1 cellular context compared by ENCODE assay signal in the genomic region with DNA sequence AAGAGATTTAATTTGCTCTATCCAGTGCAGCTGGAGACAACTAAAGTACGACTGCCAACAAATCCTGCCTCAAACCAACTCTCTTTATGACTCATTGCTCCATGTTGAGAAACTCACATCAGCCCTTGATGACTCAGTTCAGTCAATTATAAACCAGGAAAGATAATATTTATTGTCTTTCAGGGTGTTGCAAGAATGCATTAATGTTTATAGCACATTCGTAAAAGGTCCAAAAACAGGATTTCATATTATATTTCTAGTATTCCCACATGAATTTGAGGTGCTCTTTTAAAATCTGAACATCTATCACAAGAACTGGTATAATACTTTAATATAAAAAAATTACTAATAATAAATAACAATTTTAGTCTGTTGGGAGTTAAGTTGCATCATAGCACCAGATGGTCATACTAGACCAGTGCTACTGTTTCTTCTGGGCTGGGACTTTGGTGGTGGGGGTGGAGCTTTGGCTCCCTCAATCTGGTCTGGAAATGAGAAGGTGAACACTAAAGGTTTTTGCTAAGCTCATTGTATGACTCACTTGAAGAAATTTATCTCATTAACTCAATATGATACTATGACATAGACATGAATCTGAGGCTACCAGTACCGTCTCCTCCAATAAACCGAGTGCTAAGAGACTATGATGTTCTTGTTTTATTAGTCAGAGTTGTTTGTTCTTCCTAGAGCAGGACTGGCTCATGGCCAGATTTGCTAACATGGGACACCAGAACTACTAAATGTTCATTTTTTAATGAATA.
TF ChIP-seq lines count a peak whose summit lies in the region.

No MANE protein-coding gene starts in this region.

TF ChIP-seq in HepG2, 621 proteins besides CTCF, POLR2A, EP300 and RAD21 (continued from another document and continues in another):
- no peak for TF ChIP-seq ZNF788 (CRISPR knock-in tag; IDR thresholded peaks at IDR 0.05; ENCODE audit: borderline replicate concordance)
- TF ChIP-seq REPIN1 (CRISPR knock-in tag; IDR thresholded peaks at IDR 0.05; ENCODE audit: borderline replicate concordance, low read depth), result no peak
- TF ChIP-seq ZNF30 (CRISPR knock-in tag; IDR thresholded peaks at IDR 0.05), result no peak
- TF ChIP-seq MAFG (CRISPR knock-in tag; IDR thresholded peaks at IDR 0.05), result no peak
- no peak for TF ChIP-seq POGZ (CRISPR knock-in tag; IDR thresholded peaks at IDR 0.05)
- TF ChIP-seq, protein P1, sequence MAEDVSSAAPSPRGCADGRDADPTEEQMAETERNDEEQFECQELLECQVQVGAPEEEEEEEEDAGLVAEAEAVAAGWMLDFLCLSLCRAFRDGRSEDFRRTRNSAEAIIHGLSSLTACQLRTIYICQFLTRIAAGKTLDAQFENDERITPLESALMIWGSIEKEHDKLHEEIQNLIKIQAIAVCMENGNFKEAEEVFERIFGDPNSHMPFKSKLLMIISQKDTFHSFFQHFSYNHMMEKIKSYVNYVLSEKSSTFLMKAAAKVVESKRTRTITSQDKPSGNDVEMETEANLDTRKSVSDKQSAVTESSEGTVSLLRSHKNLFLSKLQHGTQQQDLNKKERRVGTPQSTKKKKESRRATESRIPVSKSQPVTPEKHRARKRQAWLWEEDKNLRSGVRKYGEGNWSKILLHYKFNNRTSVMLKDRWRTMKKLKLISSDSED (CRISPR knock-in tag; IDR thresholded peaks at IDR 0.05), result no peak
- no peak for TF ChIP-seq ZNF501 (CRISPR knock-in tag; IDR thresholded peaks at IDR 0.05)
- no peak for TF ChIP-seq SNAI1 (CRISPR knock-in tag; IDR thresholded peaks at IDR 0.05; ENCODE audit: borderline replicate concordance)
- TF ChIP-seq KDM6A (CRISPR knock-in tag; IDR thresholded peaks at IDR 0.05; ENCODE audit: low read depth), result no peak
- no peak for TF ChIP-seq KLF11 (CRISPR knock-in tag; IDR thresholded peaks at IDR 0.05)
- TF ChIP-seq ZNF543 (CRISPR knock-in tag; IDR thresholded peaks at IDR 0.05), result no peak
- no peak for TF ChIP-seq GLI4 (CRISPR knock-in tag; IDR thresholded peaks at IDR 0.05; ENCODE audit: borderline replicate concordance)
- no peak for TF ChIP-seq ZNF432 (CRISPR knock-in tag; IDR thresholded peaks at IDR 0.05; ENCODE audit: borderline replicate concordance)
- TF ChIP-seq, protein P2, sequence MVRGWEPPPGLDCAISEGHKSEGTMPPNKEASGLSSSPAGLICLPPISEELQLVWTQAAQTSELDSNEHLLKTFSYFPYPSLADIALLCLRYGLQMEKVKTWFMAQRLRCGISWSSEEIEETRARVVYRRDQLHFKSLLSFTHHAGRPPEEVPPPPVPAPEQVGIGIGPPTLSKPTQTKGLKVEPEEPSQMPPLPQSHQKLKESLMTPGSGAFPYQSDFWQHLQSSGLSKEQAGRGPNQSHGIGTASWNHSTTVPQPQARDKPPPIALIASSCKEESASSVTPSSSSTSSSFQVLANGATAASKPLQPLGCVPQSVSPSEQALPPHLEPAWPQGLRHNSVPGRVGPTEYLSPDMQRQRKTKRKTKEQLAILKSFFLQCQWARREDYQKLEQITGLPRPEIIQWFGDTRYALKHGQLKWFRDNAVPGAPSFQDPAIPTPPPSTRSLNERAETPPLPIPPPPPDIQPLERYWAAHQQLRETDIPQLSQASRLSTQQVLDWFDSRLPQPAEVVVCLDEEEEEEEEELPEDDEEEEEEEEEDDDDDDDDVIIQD (CRISPR knock-in tag; IDR thresholded peaks at IDR 0.05; ENCODE audit: low read depth), result 0 out of 2 replicates have a peak, but pooled peaks have one; percentile 36
- no peak for TF ChIP-seq MLLT10 (CRISPR knock-in tag; IDR thresholded peaks at IDR 0.05)
- no peak for TF ChIP-seq ZNF761 (CRISPR knock-in tag; conservative IDR thresholded peaks at IDR 0.05)
- TF ChIP-seq, protein P3, sequence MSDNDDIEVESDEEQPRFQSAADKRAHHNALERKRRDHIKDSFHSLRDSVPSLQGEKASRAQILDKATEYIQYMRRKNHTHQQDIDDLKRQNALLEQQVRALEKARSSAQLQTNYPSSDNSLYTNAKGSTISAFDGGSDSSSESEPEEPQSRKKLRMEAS (IDR thresholded peaks at IDR 0.05), result no peak
- TF ChIP-seq CBX1 (IDR thresholded peaks at IDR 0.05; ENCODE audit: low read depth), result no peak
- TF ChIP-seq NPAS2 (CRISPR knock-in tag; IDR thresholded peaks at IDR 0.05; ENCODE audit: borderline replicate concordance), result no peak
- 0 out of 2 replicates have a peak, but pooled peaks have one; percentile 62 for TF ChIP-seq ZNF766 (CRISPR knock-in tag; IDR thresholded peaks at IDR 0.05; ENCODE audit: borderline replicate concordance)
- TF ChIP-seq TRIM24 (CRISPR knock-in tag; IDR thresholded peaks at IDR 0.05), result no peak
- TF ChIP-seq, protein P4, sequence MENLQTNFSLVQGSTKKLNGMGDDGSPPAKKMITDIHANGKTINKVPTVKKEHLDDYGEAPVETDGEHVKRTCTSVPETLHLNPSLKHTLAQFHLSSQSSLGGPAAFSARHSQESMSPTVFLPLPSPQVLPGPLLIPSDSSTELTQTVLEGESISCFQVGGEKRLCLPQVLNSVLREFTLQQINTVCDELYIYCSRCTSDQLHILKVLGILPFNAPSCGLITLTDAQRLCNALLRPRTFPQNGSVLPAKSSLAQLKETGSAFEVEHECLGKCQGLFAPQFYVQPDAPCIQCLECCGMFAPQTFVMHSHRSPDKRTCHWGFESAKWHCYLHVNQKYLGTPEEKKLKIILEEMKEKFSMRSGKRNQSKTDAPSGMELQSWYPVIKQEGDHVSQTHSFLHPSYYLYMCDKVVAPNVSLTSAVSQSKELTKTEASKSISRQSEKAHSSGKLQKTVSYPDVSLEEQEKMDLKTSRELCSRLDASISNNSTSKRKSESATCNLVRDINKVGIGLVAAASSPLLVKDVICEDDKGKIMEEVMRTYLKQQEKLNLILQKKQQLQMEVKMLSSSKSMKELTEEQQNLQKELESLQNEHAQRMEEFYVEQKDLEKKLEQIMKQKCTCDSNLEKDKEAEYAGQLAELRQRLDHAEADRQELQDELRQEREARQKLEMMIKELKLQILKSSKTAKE (CRISPR knock-in tag; IDR thresholded peaks at IDR 0.05; ENCODE audit: borderline replicate concordance), result no peak
- TF ChIP-seq, protein P5, sequence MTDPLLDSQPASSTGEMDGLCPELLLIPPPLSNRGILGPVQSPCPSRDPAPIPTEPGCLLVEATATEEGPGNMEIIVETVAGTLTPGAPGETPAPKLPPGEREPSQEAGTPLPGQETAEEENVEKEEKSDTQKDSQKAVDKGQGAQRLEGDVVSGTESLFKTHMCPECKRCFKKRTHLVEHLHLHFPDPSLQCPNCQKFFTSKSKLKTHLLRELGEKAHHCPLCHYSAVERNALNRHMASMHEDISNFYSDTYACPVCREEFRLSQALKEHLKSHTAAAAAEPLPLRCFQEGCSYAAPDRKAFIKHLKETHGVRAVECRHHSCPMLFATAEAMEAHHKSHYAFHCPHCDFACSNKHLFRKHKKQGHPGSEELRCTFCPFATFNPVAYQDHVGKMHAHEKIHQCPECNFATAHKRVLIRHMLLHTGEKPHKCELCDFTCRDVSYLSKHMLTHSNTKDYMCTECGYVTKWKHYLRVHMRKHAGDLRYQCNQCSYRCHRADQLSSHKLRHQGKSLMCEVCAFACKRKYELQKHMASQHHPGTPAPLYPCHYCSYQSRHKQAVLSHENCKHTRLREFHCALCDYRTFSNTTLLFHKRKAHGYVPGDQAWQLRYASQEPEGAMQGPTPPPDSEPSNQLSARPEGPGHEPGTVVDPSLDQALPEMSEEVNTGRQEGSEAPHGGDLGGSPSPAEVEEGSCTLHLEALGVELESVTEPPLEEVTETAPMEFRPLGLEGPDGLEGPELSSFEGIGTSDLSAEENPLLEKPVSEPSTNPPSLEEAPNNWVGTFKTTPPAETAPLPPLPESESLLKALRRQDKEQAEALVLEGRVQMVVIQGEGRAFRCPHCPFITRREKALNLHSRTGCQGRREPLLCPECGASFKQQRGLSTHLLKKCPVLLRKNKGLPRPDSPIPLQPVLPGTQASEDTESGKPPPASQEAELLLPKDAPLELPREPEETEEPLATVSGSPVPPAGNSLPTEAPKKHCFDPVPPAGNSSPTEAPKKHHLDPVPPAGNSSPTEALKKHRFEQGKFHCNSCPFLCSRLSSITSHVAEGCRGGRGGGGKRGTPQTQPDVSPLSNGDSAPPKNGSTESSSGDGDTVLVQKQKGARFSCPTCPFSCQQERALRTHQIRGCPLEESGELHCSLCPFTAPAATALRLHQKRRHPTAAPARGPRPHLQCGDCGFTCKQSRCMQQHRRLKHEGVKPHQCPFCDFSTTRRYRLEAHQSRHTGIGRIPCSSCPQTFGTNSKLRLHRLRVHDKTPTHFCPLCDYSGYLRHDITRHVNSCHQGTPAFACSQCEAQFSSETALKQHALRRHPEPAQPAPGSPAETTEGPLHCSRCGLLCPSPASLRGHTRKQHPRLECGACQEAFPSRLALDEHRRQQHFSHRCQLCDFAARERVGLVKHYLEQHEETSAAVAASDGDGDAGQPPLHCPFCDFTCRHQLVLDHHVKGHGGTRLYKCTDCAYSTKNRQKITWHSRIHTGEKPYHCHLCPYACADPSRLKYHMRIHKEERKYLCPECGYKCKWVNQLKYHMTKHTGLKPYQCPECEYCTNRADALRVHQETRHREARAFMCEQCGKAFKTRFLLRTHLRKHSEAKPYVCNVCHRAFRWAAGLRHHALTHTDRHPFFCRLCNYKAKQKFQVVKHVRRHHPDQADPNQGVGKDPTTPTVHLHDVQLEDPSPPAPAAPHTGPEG (CRISPR knock-in tag; IDR thresholded peaks at IDR 0.05), result no peak
- TF ChIP-seq, protein P6, sequence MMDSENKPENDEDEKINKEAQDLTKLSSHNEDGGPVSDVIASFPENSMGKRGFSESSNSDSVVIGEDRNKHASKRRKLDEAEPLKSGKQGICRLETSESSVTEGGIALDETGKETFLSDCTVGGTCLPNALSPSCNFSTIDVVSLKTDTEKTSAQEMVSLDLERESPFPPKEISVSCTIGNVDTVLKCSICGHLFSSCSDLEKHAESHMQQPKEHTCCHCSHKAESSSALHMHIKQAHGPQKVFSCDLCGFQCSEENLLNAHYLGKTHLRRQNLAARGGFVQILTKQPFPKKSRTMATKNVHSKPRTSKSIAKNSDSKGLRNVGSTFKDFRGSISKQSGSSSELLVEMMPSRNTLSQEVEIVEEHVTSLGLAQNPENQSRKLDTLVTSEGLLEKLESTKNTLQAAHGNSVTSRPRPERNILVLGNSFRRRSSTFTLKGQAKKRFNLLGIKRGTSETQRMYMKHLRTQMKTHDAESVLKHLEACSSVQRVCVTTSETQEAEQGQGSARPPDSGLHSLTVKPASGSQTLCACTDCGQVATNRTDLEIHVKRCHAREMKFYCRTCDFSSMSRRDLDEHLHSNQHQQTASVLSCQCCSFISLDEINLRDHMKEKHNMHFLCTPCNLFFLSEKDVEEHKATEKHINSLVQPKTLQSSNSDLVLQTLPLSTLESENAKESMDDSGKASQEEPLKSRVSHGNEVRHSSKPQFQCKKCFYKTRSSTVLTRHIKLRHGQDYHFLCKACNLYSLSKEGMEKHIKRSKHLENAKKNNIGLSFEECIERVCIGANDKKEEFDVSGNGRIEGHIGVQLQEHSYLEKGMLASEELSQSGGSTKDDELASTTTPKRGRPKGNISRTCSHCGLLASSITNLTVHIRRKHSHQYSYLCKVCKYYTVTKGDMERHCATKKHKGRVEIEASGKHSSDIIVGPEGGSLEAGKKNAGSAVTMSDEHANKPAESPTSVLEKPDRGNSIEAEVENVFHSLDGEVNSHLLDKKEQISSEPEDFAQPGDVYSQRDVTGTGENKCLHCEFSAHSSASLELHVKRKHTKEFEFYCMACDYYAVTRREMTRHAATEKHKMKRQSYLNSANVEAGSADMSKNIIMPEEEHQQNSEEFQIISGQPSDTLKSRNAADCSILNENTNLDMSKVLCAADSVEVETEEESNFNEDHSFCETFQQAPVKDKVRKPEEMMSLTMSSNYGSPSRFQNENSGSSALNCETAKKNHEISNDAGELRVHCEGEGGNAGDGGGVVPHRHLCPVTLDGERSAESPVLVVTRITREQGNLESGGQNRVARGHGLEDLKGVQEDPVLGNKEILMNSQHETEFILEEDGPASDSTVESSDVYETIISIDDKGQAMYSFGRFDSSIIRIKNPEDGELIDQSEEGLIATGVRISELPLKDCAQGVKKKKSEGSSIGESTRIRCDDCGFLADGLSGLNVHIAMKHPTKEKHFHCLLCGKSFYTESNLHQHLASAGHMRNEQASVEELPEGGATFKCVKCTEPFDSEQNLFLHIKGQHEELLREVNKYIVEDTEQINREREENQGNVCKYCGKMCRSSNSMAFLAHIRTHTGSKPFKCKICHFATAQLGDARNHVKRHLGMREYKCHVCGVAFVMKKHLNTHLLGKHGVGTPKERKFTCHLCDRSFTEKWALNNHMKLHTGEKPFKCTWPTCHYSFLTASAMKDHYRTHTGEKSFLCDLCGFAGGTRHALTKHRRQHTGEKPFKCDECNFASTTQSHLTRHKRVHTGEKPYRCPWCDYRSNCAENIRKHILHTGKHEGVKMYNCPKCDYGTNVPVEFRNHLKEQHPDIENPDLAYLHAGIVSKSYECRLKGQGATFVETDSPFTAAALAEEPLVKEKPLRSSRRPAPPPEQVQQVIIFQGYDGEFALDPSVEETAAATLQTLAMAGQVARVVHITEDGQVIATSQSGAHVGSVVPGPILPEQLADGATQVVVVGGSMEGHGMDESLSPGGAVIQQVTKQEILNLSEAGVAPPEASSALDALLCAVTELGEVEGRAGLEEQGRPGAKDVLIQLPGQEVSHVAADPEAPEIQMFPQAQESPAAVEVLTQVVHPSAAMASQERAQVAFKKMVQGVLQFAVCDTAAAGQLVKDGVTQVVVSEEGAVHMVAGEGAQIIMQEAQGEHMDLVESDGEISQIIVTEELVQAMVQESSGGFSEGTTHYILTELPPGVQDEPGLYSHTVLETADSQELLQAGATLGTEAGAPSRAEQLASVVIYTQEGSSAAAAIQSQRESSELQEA (CRISPR knock-in tag; IDR thresholded peaks at IDR 0.05; ENCODE audit: not compliant biosample characterization), result no peak
- TF ChIP-seq SIX4 (CRISPR knock-in tag; IDR thresholded peaks at IDR 0.05), result no peak
- 0 out of 2 replicates have a peak, but pooled peaks have one; percentile 72 for TF ChIP-seq DNMT3B (CRISPR knock-in tag; conservative IDR thresholded peaks at IDR 0.05)
- TF ChIP-seq ZZZ3 (CRISPR knock-in tag; IDR thresholded peaks at IDR 0.05; ENCODE audit: borderline replicate concordance), result no peak
- no peak for TF ChIP-seq ERF (CRISPR knock-in tag; IDR thresholded peaks at IDR 0.05)
- TF ChIP-seq MAFK (conservative IDR thresholded peaks at IDR 0.05 in 1 of 2, IDR thresholded peaks at IDR 0.05 in 1 of 2; ENCODE audit: low read length in 2 of 2), result no peak
